In the genomic region with DNA sequence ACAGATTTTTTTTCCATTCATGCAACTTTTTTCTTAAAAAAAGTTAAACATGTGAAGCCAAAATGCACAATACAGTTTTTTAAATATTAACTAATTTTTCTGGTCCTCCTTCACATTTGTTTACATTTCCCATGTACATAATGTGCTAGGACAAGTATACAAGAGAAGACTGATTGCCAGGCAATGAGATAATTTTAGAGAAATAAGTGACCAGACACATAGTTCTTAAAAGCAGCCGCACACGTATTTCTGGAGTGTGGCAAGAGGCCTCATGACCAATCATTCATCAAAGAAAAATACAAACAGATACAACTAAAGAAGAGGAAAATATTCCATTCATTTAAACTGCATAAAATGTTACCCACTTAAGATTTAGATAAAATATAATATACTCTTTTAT, we compare ENCODE assay signal across 14 cellular contexts. TPM values are rescaled to one million over a fixed set of nuclear protein-coding genes. Genes with fewer than 3 reads are reported as not detected.
"Had no signal": no experiment of that assay in that cellular context is flagged by ENCODE, and none has a peak within 500 bp of the region (broad histone marks: within the 10 kb centered on the region; RNA-seq: fewer than 3 reads in every experiment).

No MANE protein-coding gene starts in this region.

RNA-seq across cellular contexts. Expression of gene TBC1D28, which starts 22.1 kb away (rescaled TPM):
- total RNA-seq: stomach, subcutaneous adipose tissue, suprapubic skin, temporal lobe, thoracic aorta, thyroid gland, tibial nerve, transverse colon, upper lobe of left lung, upper lobe of right lung, ureter, urinary bladder, uterus, vagina had no signal
